Comparison of ENCODE assay signal across 13 cellular contexts in genomic region chr12:79911889-79912656, GRCh38. TPM values are rescaled to one million over a fixed set of nuclear protein-coding genes. Genes with fewer than 3 reads are reported as not detected.
DNase-seq lines count a peak whose midpoint lies in the region; FAIRE-seq and TF ChIP-seq lines count a peak whose summit lies in the region.
"Had no signal": no experiment of that assay in that cellular context is flagged by ENCODE, and none has a peak within 500 bp of the region (broad histone marks: within the 10 kb centered on the region; RNA-seq: fewer than 3 reads in every experiment).

No MANE protein-coding gene starts in this region.

- intact Hi-C loops in stomach (cut with DNase I; ENCODE audit: low total_unique reads): no loop called here

- DNase-seq in GM18507 (ENCODE audit: extremely low spot score, insufficient read length, low read depth) (no peak), coronary artery (ENCODE audit: low spot score) (no peak), ecto neural progenitor cell (ENCODE audit: low spot score) (no peak), NCI-H446 treated with DMSO at 0.1 percent for 48 hours (lab: John Stamatoyannopoulos, UW) (no peak), stomach (no peak), T-helper 1 cell (no peak)
- DNase-seq: activated CD4-positive, alpha-beta memory T cell treated with anti-CD3 and anti-CD28 coated beads for 36 hours; central memory CD4-positive, alpha-beta T cell; NCI-H2227 treated with DMSO at 0.1 percent for 48 hours; stimulated activated CD4-positive, alpha-beta T cell treated with anti-CD3 and anti-CD28 coated beads, Interleukin-4, amount 100 ng/mL, for 24 hours; testis had no signal

- H3K27ac ChIP-seq in KMS-11 (peak overlapping the region; percentile 4; the same call in 1 of the 2 replicates), coronary artery (peak overlapping the region; percentile 16 to 56), neutrophil (peak overlapping the region; percentile 49), stomach (no peak overlapping the region)
- H3K27ac ChIP-seq: testis had no signal

- H3K4me3 ChIP-seq in KMS-11 (IDR thresholded peaks at IDR 0.05; ENCODE audit: insufficient read depth, low read depth, low read length) (no peak overlapping the region), coronary artery (no peak overlapping the region), neutrophil (ENCODE audit: low read depth in 1 of 2, low read length in 1 of 2) (no peak overlapping the region), stomach (no peak overlapping the region)
- H3K4me3 ChIP-seq: testis had no signal

- peak; percentile 49 for FAIRE-seq in GM18507 (lab: Jason Lieb, UNC)

- H3K9me3 ChIP-seq in neutrophil: no peaks in the 10 kb centered on the region
- no peaks in the 10 kb centered on the region for H3K9me3 ChIP-seq in stomach
- H3K9me3 ChIP-seq: testis had no signal

- WGBS in stomach, 5 donors: 83 to 89% (median 85%) methylated on average over 6 of the region's 6 CpGs

- H3K4me2 ChIP-seq in KMS-11: peak overlapping the region; percentile 6; the same call in 1 of the 2 replicates

- H3K4me1 ChIP-seq in KMS-11 (ENCODE audit: low read depth, poor library complexity, severe bottlenecking) (peaks cover 100% of the 10 kb centered on the region), neutrophil (ENCODE audit: control insufficient read depth in 1 of 2, insufficient read depth in 1 of 2, low read depth in 1 of 2, low read length in 1 of 2) (peaks cover 38 to 57% of the 10 kb centered on the region in 2 experiments), stomach (peaks cover 9 to 93% (median 50%) of the 10 kb centered on the region in 4 donors)

- no peak overlapping the region for H2AFZ ChIP-seq in KMS-11 (ENCODE audit: low read depth)

- no peak for TF ChIP-seq CTCF in KMS-11 (conservative IDR thresholded peaks at IDR 0.05; ENCODE audit: low read depth, low read length)
- TF ChIP-seq CTCF in coronary artery (IDR thresholded peaks at IDR 0.05): no peak
- no peak for TF ChIP-seq CTCF in neutrophil (IDR thresholded peaks at IDR 0.05)
- TF ChIP-seq CTCF in stomach (IDR thresholded peaks at IDR 0.05): no peak

- no peak overlapping the region for H3K9ac ChIP-seq in KMS-11

- peaks cover 100% of the 10 kb centered on the region for H3K79me2 ChIP-seq in KMS-11 (ENCODE audit: insufficient read depth, low read depth)

- no peaks in the 10 kb centered on the region for H3K27me3 ChIP-seq in KMS-11 (ENCODE audit: insufficient read depth, low read depth)
- no peaks in the 10 kb centered on the region for H3K27me3 ChIP-seq in neutrophil
- no peaks in the 10 kb centered on the region for H3K27me3 ChIP-seq in stomach
- H3K27me3 ChIP-seq: testis had no signal

- TF ChIP-seq EP300 in stomach (IDR thresholded peaks at IDR 0.05): no peak

- H4K20me1 ChIP-seq in KMS-11 (ENCODE audit: insufficient read depth): peaks cover 93% of the 10 kb centered on the region

- H3K36me3 ChIP-seq in KMS-11 (ENCODE audit: insufficient read depth) (peaks cover 8% of the 10 kb centered on the region; the same call in 1 of the 2 replicates), neutrophil (peaks cover 7% of the 10 kb centered on the region), stomach (no peaks in the 10 kb centered on the region)

- TF ChIP-seq POLR2A in stomach (IDR thresholded peaks at IDR 0.05): no peak

RNA-seq across cellular contexts. Expression of gene PPP1R12A, which starts 22.8 kb away (rescaled TPM):
- total RNA-seq in stomach: 100 to 1,000 TPM in 3 of 5 donors, 10 to 100 TPM in 2; 85.3 to 425 (median 188) TPM
- polyA plus RNA-seq in stomach: 100 to 1,000 TPM in 1 of 3 donors, 10 to 100 TPM in 1, 1 to 10 TPM in 1; 7.5 to 125 (median 28.4) TPM

Comparison
In these comparisons a context has a peak if more than half of its experiments do, and no peak if none do; other contexts are left out.
1. H3K27ac ChIP-seq: peak in KMS-11 (single experiment), coronary artery (2 of 2) and neutrophil (single experiment); none in stomach (0 of 5).